In the genomic region with DNA sequence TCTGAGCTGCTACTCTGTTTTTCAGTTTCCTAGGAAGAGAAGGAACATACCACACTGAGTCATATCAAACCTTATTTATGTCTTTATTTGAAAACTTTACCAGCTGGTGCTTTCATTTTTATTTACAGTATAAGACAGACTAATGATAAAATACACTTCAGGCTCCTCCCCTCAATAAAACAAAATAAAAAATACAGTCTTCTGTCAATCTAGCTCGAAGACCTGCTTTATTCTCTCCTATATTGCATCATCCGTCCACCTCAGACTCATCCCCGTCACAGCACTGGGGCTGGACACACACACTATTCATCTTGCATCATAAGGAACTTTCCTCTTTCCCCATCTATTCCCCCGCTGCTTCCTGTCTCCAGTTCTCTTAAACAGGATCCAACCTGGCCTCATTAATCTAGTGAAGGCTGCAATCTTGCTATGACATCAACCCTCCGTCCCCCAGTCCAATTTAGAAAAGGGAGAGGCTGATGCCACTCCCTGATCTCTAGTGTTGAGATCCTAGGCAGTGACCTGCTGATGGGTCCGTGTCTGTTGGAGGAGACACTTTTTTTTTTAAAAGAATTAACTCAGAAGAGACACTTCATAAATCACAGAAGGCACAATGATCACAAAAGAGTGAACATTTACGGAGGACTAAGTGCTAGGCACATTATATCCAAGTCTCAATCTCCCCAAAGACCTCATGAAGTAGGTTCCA, we compare ENCODE assay signal across 8 cellular contexts. TPM values are rescaled to one million over a fixed set of nuclear protein-coding genes. Genes with fewer than 3 reads are reported as not detected.
DNase-seq lines count a peak whose midpoint lies in the region; ATAC-seq and TF ChIP-seq lines count a peak whose summit lies in the region.

No MANE protein-coding gene starts in this region.

- TF ChIP-seq CTCF in BJ (IDR thresholded peaks at IDR 0.05; ENCODE audit: insufficient read depth, low read depth, low read length) (no peak), GM20000 (IDR thresholded peaks at IDR 0.05; ENCODE audit: extremely low read depth, missing control alignments) (no peak), PC-3 (conservative IDR thresholded peaks at IDR 0.05; ENCODE audit: low read depth, low read length) (no peak), astrocyte of the spinal cord (IDR thresholded peaks at IDR 0.05; ENCODE audit: low read depth, low read length) (no peak)

- CTCF ChIA-PET in BJ (lab: Yijun Ruan, JAX) = interaction anchor here (0.6 to 2.4 kb wide), 5 partner anchors 23 to 241 kb away, joined by 3 to 6 read pairs (median 3); no protein-coding TSS in a partner anchor
- CTCF ChIA-PET in PC-3 (lab: Charles Lee) = no interaction called here

- H3K4me2 ChIP-seq in PC-3 (ENCODE audit: low read length) = peak overlapping the region; percentile 91

- H3K9ac ChIP-seq in PC-3 (ENCODE audit: low read length) = peak overlapping the region; percentile 100
- H3K9ac ChIP-seq in skeletal muscle tissue (ENCODE audit: low read depth in 1 of 3, low read length in 3 of 3) = peak overlapping the region; percentile 92 to 96 (median 95)

- H3F3A ChIP-seq in PC-3 (ENCODE audit: low read length, unreplicated experiment) = peaks cover 1% of the 10 kb centered on the region

- H3K36me3 ChIP-seq in BJ (ENCODE audit: control insufficient read depth, insufficient read depth, low read length) (peaks cover 15% of the 10 kb centered on the region), PC-3 (ENCODE audit: low read depth, low read length) (peaks cover 42% of the 10 kb centered on the region), skeletal muscle tissue (ENCODE audit: control insufficient read depth in 3 of 3, insufficient read depth in 3 of 3, low read length in 3 of 3) (peaks cover 20 to 32% (median 27%) of the 10 kb centered on the region in 3 donors)

- DNase-seq in BJ (ENCODE audit: low read depth) (peak; percentile 82), GM20000 (ENCODE audit: low spot score) (peak; percentile 56), PC-3 (peak; percentile 53), astrocyte of the spinal cord (ENCODE audit: low read depth, low spot score) (peak; percentile 91)

- peaks cover 43% of the 10 kb centered on the region for H4K20me1 ChIP-seq in PC-3 (ENCODE audit: low read length)

- H3K79me2 ChIP-seq in PC-3 (ENCODE audit: low read length) = peaks cover 53% of the 10 kb centered on the region

- ATAC-seq in PC-3 (peak; percentile 11), HG03439 (IDR thresholded peaks at IDR 0.05; ENCODE audit: unreplicated experiment) (no peak), GM21723 (IDR thresholded peaks at IDR 0.05; ENCODE audit: unreplicated experiment) (no peak)

- H3K27ac ChIP-seq in PC-3 (ENCODE audit: low read length) (peak overlapping the region; percentile 89), skeletal muscle tissue (ENCODE audit: low read depth, low read length) (peak overlapping the region; percentile 99)

- H3K9me3 ChIP-seq in PC-3 (ENCODE audit: low read length) (no peaks in the 10 kb centered on the region), iPS-18c (ENCODE audit: control insufficient read depth, insufficient read depth, low read length) (no peaks in the 10 kb centered on the region), skeletal muscle tissue (ENCODE audit: control insufficient read depth in 3 of 3, low read length in 3 of 3) (no peaks in the 10 kb centered on the region)

- no peaks in the 10 kb centered on the region for H3K9me2 ChIP-seq in PC-3 (replicated peaks; ENCODE audit: low read length)

- in situ Hi-C loops in astrocyte of the spinal cord (cut with HindIII; ENCODE audit: low sequenced_read_pairs) = no loop called here

- H3K27me3 ChIP-seq in BJ (ENCODE audit: control insufficient read depth, insufficient read depth, low read length) (no peaks in the 10 kb centered on the region), PC-3 (ENCODE audit: low read length) (no peaks in the 10 kb centered on the region), skeletal muscle tissue (ENCODE audit: control insufficient read depth in 3 of 3, insufficient read depth in 3 of 3, low read length in 3 of 3) (no peaks in the 10 kb centered on the region)

- no peak overlapping the region for H2AFZ ChIP-seq in PC-3 (ENCODE audit: low read length)

- H3K4me1 ChIP-seq in PC-3 (ENCODE audit: insufficient read depth, low read length) (peaks cover 14% of the 10 kb centered on the region), skeletal muscle tissue (ENCODE audit: control insufficient read depth in 3 of 3, insufficient read depth in 3 of 3, low read length in 3 of 3) (peaks cover 13 to 22% (median 17%) of the 10 kb centered on the region in 3 donors)

- intact Hi-C loops in PC-3 (cut with micrococcal nuclease) = no loop called here

- BruUV-seq in PC-3 (replicated peaks; lab: Mats Ljungman, UMichigan) = TSS peak; percentile 59

- POLR2A ChIA-PET in BJ (lab: Charles Lee) (interaction anchor here (0.5 to 1.1 kb wide), 4 partner anchors 9 to 418 kb away, joined by 4 to 7 read pairs (median 6); no protein-coding TSS in a partner anchor), PC-3 (lab: Charles Lee; ENCODE audit: unreplicated experiment) (interaction anchor here (0.6 kb wide), 2 partner anchors 22 to 56 kb away, joined by 3 to 12 read pairs; no protein-coding TSS in a partner anchor)

- H3K4me3 ChIP-seq in BJ (ENCODE audit: low read depth, low read length) = peak overlapping the region; percentile 98
- peak overlapping the region; percentile 97 for H3K4me3 ChIP-seq in PC-3 (ENCODE audit: low read length)
- H3K4me3 ChIP-seq in astrocyte of the spinal cord (ENCODE audit: low read depth, low read length) = peak overlapping the region; percentile 64
- peak overlapping the region; percentile 62 for H3K4me3 ChIP-seq in iPS-18c (ENCODE audit: insufficient read depth, low read depth, low read length)
- peak overlapping the region; percentile 68 to 91 (median 84) for H3K4me3 ChIP-seq in skeletal muscle tissue (ENCODE audit: low read length in 3 of 3)

RNA-seq across cellular contexts. Expression of a gene that starts 1.1 kb away (rescaled TPM):
- polyA plus RNA-seq in BJ (2011; rRNA removed) = 223 and 252 TPM in 2 replicates
- 165 and 274 TPM in 2 replicates for polyA minus RNA-seq in BJ (2011; rRNA and poly(A)+ RNA removed)
- 125 and 191 TPM in 2 replicates for total RNA-seq in PC-3 (2014; rRNA removed)
- total RNA-seq in skeletal muscle tissue = 126 TPM

RNA-seq across cellular contexts. Expression of a gene that starts 26.8 kb away (rescaled TPM):
- 4.5 and 11.5 TPM in 2 replicates for polyA plus RNA-seq in BJ (2011; rRNA removed)
- 7.0 and 10.5 TPM in 2 replicates for polyA minus RNA-seq in BJ (2011; rRNA and poly(A)+ RNA removed)
- total RNA-seq in PC-3 (2014; rRNA removed) (7.1 and 18.8 TPM in 2 replicates), skeletal muscle tissue (16.2 TPM)

RNA-seq across cellular contexts. Expression of a gene that starts 57.4 kb away (rescaled TPM):
- 12.7 and 20.8 TPM in 2 replicates for polyA plus RNA-seq in BJ (2011; rRNA removed)
- polyA minus RNA-seq in BJ (2011; rRNA and poly(A)+ RNA removed) = 2.6 and 6.4 TPM in 2 replicates
- total RNA-seq in PC-3 (2014; rRNA removed) (13.9 and 14.1 TPM in 2 replicates), skeletal muscle tissue (16.7 TPM)

RNA-seq across cellular contexts. Expression of a gene that starts 57.7 kb away (rescaled TPM):
- polyA plus RNA-seq in BJ (2011; rRNA removed) = 9.4 and 15.9 TPM in 2 replicates
- polyA minus RNA-seq in BJ (2011; rRNA and poly(A)+ RNA removed) = 10.3 and 10.8 TPM in 2 replicates
- total RNA-seq in PC-3 (2014; rRNA removed) = 21.0 and 23.7 TPM in 2 replicates
- total RNA-seq in skeletal muscle tissue = 12.5 TPM
